In the genomic region with DNA sequence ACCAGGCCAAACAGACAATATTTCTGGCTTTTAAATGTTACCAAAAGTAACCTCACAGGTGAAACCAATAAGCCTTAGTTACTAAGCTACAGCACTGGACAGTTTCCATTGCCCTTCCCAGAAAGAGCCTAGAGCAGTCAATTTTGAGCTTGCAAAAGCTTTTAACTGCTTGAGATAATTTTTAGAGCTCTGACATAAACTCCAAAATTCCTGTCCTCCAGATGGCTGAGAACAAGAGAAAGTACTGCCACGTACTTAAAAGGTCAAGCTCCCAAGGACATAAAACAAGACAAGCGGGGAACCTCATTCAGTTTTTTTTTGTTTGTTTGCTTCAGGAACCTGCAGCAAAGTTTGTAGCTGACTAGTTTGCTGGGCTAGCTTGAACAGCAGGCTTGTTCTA, we compare ENCODE assay signal across 22 cellular contexts.
"Had no signal": no experiment of that assay in that cellular context is flagged by ENCODE, and none has a peak within 500 bp of the region (broad histone marks: within the 10 kb centered on the region; RNA-seq: fewer than 3 reads in every experiment).

No MANE protein-coding gene starts in this region.

- H3K4me3 ChIP-seq: right atrium auricular region, thoracic aorta, uterus had no signal

- H3K4me1 ChIP-seq: uterus had no signal

- DNase-seq: activated CD4-positive, alpha-beta T cell treated with anti-CD3 and anti-CD28 coated beads for 48 hours; activated CD4-positive, alpha-beta T cell treated with anti-CD3 and anti-CD28 coated beads, Interleukin-2, amount 50 U/mL, for 48 hours; activated CD8-positive, alpha-beta memory T cell treated with anti-CD3 and anti-CD28 coated beads for 24 hours; activated effector memory CD4-positive, alpha-beta T cell treated with Interleukin-2 at 50 U/mL for 16 hours; activated naive CD4-positive, alpha-beta T cell treated with anti-CD3 and anti-CD28 coated beads for 36 hours; activated naive CD8-positive, alpha-beta T cell treated with anti-CD3 and anti-CD28 coated beads for 36 hours; amniotic stem cell; brain microvascular endothelial cell; caudate nucleus; head of caudate nucleus; hypothalamus; immature natural killer cell; kidney; left colon; naive thymus-derived CD8-positive, alpha-beta T cell; stimulated activated CD4-positive, alpha-beta T cell treated with anti-CD3 and anti-CD28 coated beads, Interleukin-15, amount 100 ng/mL, for 24 hours; stimulated activated naive CD4-positive, alpha-beta T cell had no signal

- H3K9me3 ChIP-seq: right atrium auricular region, uterus had no signal

- H3K36me3 ChIP-seq: brain microvascular endothelial cell, right atrium auricular region, uterus had no signal

- H3K27me3 ChIP-seq: brain microvascular endothelial cell, right atrium auricular region, uterus had no signal

- H3K27ac ChIP-seq: brain microvascular endothelial cell, right atrium auricular region, thoracic aorta, VCaP had no signal

- FAIRE-seq: astrocyte, kidney had no signal
